Comparison of ENCODE assay signal across 11 cellular contexts in the genomic region with DNA sequence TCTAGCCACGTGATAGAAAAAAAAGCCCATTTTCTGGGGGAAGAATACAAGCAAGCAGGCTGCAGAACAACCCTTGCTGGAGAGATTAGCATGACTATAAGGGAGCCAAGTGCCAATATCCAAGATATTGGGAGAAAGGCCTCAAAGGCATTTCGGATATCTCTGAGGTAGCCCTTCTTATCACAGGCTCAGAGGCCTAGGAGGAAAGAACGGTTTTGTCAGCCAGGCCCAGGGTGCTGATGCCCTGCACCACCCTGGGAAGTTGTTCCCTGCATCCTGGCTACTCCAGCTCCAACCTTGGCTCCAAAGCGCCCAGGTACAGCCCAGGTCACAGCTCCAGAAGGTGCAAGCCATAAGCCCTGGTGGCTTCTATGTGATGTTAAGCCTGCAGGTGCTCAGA.
"Had no signal": no experiment of that assay in that cellular context is flagged by ENCODE, and none has a peak within 500 bp of the region (broad histone marks: within the 10 kb centered on the region; RNA-seq: fewer than 3 reads in every experiment).

No MANE protein-coding gene starts in this region.

- H3K27ac ChIP-seq: GM23248 had no signal

- H3K4me3 ChIP-seq: GM23248, GM23338, HAP-1 had no signal

- H3K36me3 ChIP-seq: HAP-1 had no signal

- FAIRE-seq: H1, H54 had no signal

- H3K4me2 ChIP-seq: GM23338 had no signal

- H2AFZ ChIP-seq: GM23248, GM23338 had no signal

- H3K4me1 Mint-ChIP-seq: GM23338, H9 had no signal

- ATAC-seq: GM23338, HCT116 had no signal

- DNase-seq: GM23248, GOT3, H7, H9, HCEC 1CT, HFFc6 had no signal

- H3K4me1 ChIP-seq: HAP-1 had no signal

- H3K4me3 Mint-ChIP-seq: GM23338, H9, HFFc6 had no signal

- H3K27ac Mint-ChIP-seq: GM23338, H9, HFFc6 had no signal

- H3K9ac ChIP-seq: GM23248 had no signal
